ENCODE assay signal across 8 cellular contexts in the genomic region with DNA sequence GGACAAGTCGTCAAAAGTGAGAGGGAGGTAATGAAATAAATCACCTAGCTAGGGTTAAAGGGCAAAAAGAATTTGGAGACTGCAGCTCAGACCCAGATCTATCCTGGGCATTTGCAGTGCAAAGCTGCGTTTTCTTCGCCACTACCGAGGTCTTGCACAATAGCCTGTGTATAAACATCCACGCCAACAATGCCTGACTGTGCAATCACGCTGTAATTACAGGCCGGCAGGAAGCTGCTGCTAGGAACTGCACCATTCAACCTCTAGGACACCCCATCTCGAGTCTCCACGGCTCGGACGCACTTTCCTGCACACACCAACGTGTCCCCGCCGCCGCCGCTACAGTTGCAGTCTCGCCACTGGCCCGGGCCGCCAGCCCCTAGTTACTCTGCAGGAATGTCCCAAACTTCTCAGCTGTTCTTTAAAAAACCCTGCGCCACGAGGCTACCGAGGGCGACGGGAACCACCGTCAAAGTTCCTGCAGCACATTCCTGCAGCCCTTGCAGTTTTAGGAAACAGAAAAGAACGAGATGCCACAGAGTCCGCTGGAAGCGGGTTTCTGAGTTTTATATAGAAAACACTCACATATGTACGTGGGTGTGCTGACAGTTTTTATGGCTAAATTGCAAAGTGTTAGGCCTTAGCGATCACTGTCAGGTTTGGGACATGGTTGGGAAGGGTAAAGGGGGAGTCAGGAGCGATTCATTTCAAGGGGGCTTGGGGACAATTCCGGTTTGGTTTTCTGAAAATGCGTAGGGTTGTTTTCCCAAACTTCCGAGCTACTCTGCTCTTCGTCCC.
A peak's percentile ranks its signal among the peaks of the same experiment; 100 is the strongest.
DNase-seq lines count a peak whose midpoint lies in the region; ATAC-seq and TF ChIP-seq lines count a peak whose summit lies in the region.

No MANE protein-coding gene starts in this region.

- DNase-seq in GM23248 (peak; percentile 96), NOMO-1 treated with DMSO at 0.1 percent for 48 hours (lab: John Stamatoyannopoulos, UW; ENCODE audit: unreplicated experiment) (peak; percentile 96), activated T-cell treated with anti-CD3 and anti-CD28 coated beads for 24 hours (ENCODE audit: low read depth) (peak; percentile 48), epithelial cell of prostate (ENCODE audit: low read depth, low spot score) (peak; percentile 53), mucosa of descending colon (peak; percentile 83 to 87 (median 84)), DMS79 treated with DMSO at 0.1 percent for 48 hours (lab: John Stamatoyannopoulos, UW) (no peak)
- DNase-seq in stimulated activated naive CD8-positive, alpha-beta T cell treated with anti-CD3 and anti-CD28 coated beads, Interleukin-15, Interleukin-2, amounts not matched to agents 100 U/mL and 50 U/mL, for 24 hours, result peak; percentile 71

- no peak for TF ChIP-seq CTCF in C4-2B (conservative IDR thresholded peaks at IDR 0.05)
- TF ChIP-seq CTCF in mucosa of descending colon (IDR thresholded peaks at IDR 0.05), result no peak

- H4K20me1 ChIP-seq in GM23248 (ENCODE audit: insufficient read depth), result no peaks in the 10 kb centered on the region

- H3K4me1 ChIP-seq in GM23248 (ENCODE audit: insufficient read depth) (peaks cover 46% of the 10 kb centered on the region), mucosa of descending colon (ENCODE audit: low read depth) (peaks cover 47% of the 10 kb centered on the region)

- no peaks in the 10 kb centered on the region for H3K9me3 ChIP-seq in GM23248 (ENCODE audit: low read depth)
- no peaks in the 10 kb centered on the region for H3K9me3 ChIP-seq in mucosa of descending colon

- no peaks in the 10 kb centered on the region; the same call in 1 of the 2 replicates for H3K36me3 ChIP-seq in GM23248 (ENCODE audit: low read depth)
- no peaks in the 10 kb centered on the region for H3K36me3 ChIP-seq in mucosa of descending colon (ENCODE audit: low read depth)

- peak overlapping the region; percentile 82 for H3K4me3 ChIP-seq in GM23248
- H3K4me3 ChIP-seq in mucosa of descending colon, result peak overlapping the region; percentile 70

- no peaks in the 10 kb centered on the region for H3K9me2 ChIP-seq in GM23248 (ENCODE audit: insufficient read depth)

- peak overlapping the region; percentile 99 for H3K4me2 ChIP-seq in GM23248 (ENCODE audit: unreplicated experiment)

- ATAC-seq in mucosa of descending colon, result peak; percentile 81
- peak; percentile 40 for ATAC-seq in stimulated activated naive CD8-positive, alpha-beta T cell treated with anti-CD3 and anti-CD28 coated beads, Interleukin-15, Interleukin-2, amounts not matched to agents 100 U/mL and 50 U/mL, for 24 hours

- H3K79me2 ChIP-seq in GM23248 (ENCODE audit: insufficient read depth), result peaks cover 43% of the 10 kb centered on the region

- no peaks in the 10 kb centered on the region for H3K27me3 ChIP-seq in GM23248 (replicated peaks; ENCODE audit: insufficient read depth)

- WGBS in GM23248 (ENCODE audit: low coverage in 1 of 2, low lambda C conversion rate in 2 of 2, missing lambda C conversion rate in 2 of 2), 2 experiments, result 0 to 1% methylated on average over 35 of the region's 35 CpGs

- H3K27ac ChIP-seq in C4-2B (peak overlapping the region; percentile 97), GM23248 (peak overlapping the region; percentile 99), epithelial cell of prostate (peak overlapping the region; percentile 88)

- intact Hi-C loops in mucosa of descending colon (cut with DNase I, micrococcal nuclease), result no loop called here

- H2AFZ ChIP-seq in GM23248, result peak overlapping the region; percentile 68

- peak overlapping the region; percentile 97 for H3K9ac ChIP-seq in GM23248

- H3F3A ChIP-seq in GM23248 (ENCODE audit: insufficient read depth), result peaks cover 62% of the 10 kb centered on the region

- in situ Hi-C loops in GM23248 (cut with MboI), result no loop called here
